In genomic region chr1:199545780-199546179, GRCh38 we compare ENCODE assay signal across 8 cellular contexts.
A peak's percentile ranks its signal among the peaks of the same experiment; 100 is the strongest.
DNase-seq lines count a peak whose midpoint lies in the region; ATAC-seq, FAIRE-seq and TF ChIP-seq lines count a peak whose summit lies in the region.

No MANE protein-coding gene starts in this region.

- no peak for ATAC-seq in heart right ventricle

- no peaks in the 10 kb centered on the region for H3K36me3 ChIP-seq in heart right ventricle

- no peak for DNase-seq in GM12864 (ENCODE audit: low read depth)
- peak; percentile 35 for DNase-seq in H4 (ENCODE audit: low spot score)
- DNase-seq in NCI-H69 (lab: John Stamatoyannopoulos, UW), result peak; percentile 40
- DNase-seq in iPS DF 4.7 (ENCODE audit: extremely low read depth, low spot score), result peak; percentile 33
- no peak for DNase-seq in H54 (ENCODE audit: insufficient read length, low spot score)
- no peak for DNase-seq in germinal center (ENCODE audit: low spot score)
- no peak for DNase-seq in heart right ventricle
- DNase-seq in D721Med (ENCODE audit: insufficient read length, low spot score), result no peak

- no peak for FAIRE-seq in H54 (lab: Jason Lieb, UNC)
- no peak for FAIRE-seq in D721Med (lab: Jason Lieb, UNC)

- no peaks in the 10 kb centered on the region for H3K4me1 ChIP-seq in heart right ventricle

- peak; percentile 41 for TF ChIP-seq CTCF in GM12864 (IDR thresholded peaks at IDR 0.05; ENCODE audit: low read depth, low read length, missing control alignments)
- TF ChIP-seq CTCF in heart right ventricle (IDR thresholded peaks at IDR 0.05), result no peak
- no peak for TF ChIP-seq CTCF in D721Med (IDR thresholded peaks at IDR 0.05; ENCODE audit: insufficient read depth, missing control alignments)

- H3K9me3 ChIP-seq in heart right ventricle, result peaks cover 0 to 9% (median 0%) of the 10 kb centered on the region in 11 donors

- intact Hi-C loops in heart right ventricle (cut with DNase I), result no loop called here

- no peak overlapping the region for H3K27ac ChIP-seq in heart right ventricle

- H3K4me3 ChIP-seq in GM12864 (ENCODE audit: low read depth, low read length) (no peak overlapping the region), heart right ventricle (no peak overlapping the region)

- TF ChIP-seq POLR2A in H54 (IDR thresholded peaks at IDR 0.05; ENCODE audit: low read depth, low read length), result no peak

- WGBS in heart right ventricle, 2 donors, result 63 to 73% methylated on average over 1 of the region's 1 CpG

- no peaks in the 10 kb centered on the region for H3K27me3 ChIP-seq in heart right ventricle

Comparison
In these comparisons a context has a peak if more than half of its experiments do, and no peak if none do; other contexts are left out.
1. DNase-seq: peak in H4 (single experiment), NCI-H69 (single experiment) and iPS DF 4.7 (single experiment); none in GM12864 (single experiment), H54 (single experiment), germinal center (single experiment), heart right ventricle (0 of 2) and D721Med (single experiment).